Comparison of ENCODE assay signal across 3 cellular contexts in genomic region chr13:38366954-38367645, GRCh38.
A peak's percentile ranks its signal among the peaks of the same experiment; 100 is the strongest.
TF ChIP-seq lines count a peak whose summit lies in the region.

No MANE protein-coding gene starts in this region.

TF ChIP-seq in SK-N-SH, 30 proteins besides CTCF, POLR2A, EP300 and RAD21:
- peak; percentile 18; the same call in 1 of the 2 replicates for TF ChIP-seq FOSL2 (IDR thresholded peaks at IDR 0.05; ENCODE audit: borderline replicate concordance, low read depth)
- no peak for TF ChIP-seq MAX (IDR thresholded peaks at IDR 0.05; ENCODE audit: low read depth)

TF ChIP-seq in SK-N-SH treated with all-trans-retinoic acid at 6 μM for 48 hours, 23 proteins besides CTCF, POLR2A, EP300 and RAD21:
- no peak for TF ChIP-seq ZNF70 (CRISPR knock-in tag; IDR thresholded peaks at IDR 0.05)
- TF ChIP-seq CREB5 (CRISPR knock-in tag; IDR thresholded peaks at IDR 0.05; ENCODE audit: low read depth): no peak
- no peak for TF ChIP-seq TSHZ2 (CRISPR knock-in tag; IDR thresholded peaks at IDR 0.05)
- no peak for TF ChIP-seq PATZ1 (CRISPR knock-in tag; IDR thresholded peaks at IDR 0.05; ENCODE audit: borderline replicate concordance)

TF ChIP-seq in IMR-90, 13 proteins besides CTCF, POLR2A, EP300 and RAD21:
- TF ChIP-seq NFE2L2 (IDR thresholded peaks at IDR 0.05; ENCODE audit: low read depth, low read length): no peak
- no peak for TF ChIP-seq CEBPB (IDR thresholded peaks at IDR 0.05; ENCODE audit: low read depth, low read length)
- TF ChIP-seq SMC3 (IDR thresholded peaks at IDR 0.05; ENCODE audit: low read depth, low read length): no peak
- TF ChIP-seq FOS (IDR thresholded peaks at IDR 0.05; ENCODE audit: low read depth, low read length): no peak
- TF ChIP-seq BHLHE40 (IDR thresholded peaks at IDR 0.05; ENCODE audit: low read depth, low read length): no peak
- no peak for TF ChIP-seq RCOR1 (IDR thresholded peaks at IDR 0.05; ENCODE audit: insufficient replicate concordance, low read length)
- TF ChIP-seq USF2 (IDR thresholded peaks at IDR 0.05; ENCODE audit: low read depth, low read length): no peak
- TF ChIP-seq ELK1 (IDR thresholded peaks at IDR 0.05; ENCODE audit: borderline replicate concordance, low read depth, low read length): no peak
- no peak for TF ChIP-seq RFX5 (IDR thresholded peaks at IDR 0.05; ENCODE audit: low read depth, low read length)
- TF ChIP-seq MXI1 (IDR thresholded peaks at IDR 0.05; ENCODE audit: borderline replicate concordance, low read depth, low read length): no peak
- no peak for TF ChIP-seq MAZ (IDR thresholded peaks at IDR 0.05; ENCODE audit: borderline replicate concordance, low read depth, low read length)
- TF ChIP-seq MAFK (IDR thresholded peaks at IDR 0.05; ENCODE audit: low read depth, low read length): no peak
- TF ChIP-seq CHD1 (IDR thresholded peaks at IDR 0.05; ENCODE audit: low read depth, low read length): no peak
